Comparison of ENCODE assay signal across 9 cellular contexts in genomic region chr19:8575467-8575997, GRCh38. TPM values are rescaled to one million over a fixed set of nuclear protein-coding genes. Genes with fewer than 3 reads are reported as not detected.
DNase-seq lines count a peak whose midpoint lies in the region; ATAC-seq lines count a peak whose summit lies in the region.
"Had no signal": no experiment of that assay in that cellular context is flagged by ENCODE, and none has a peak within 500 bp of the region (broad histone marks: within the 10 kb centered on the region; RNA-seq: fewer than 3 reads in every experiment).

No MANE protein-coding gene starts in this region.

- no peaks in the 10 kb centered on the region for H3K36me3 ChIP-seq in esophagus (ENCODE audit: control insufficient read depth in 2 of 2, insufficient read depth in 2 of 2, low read length in 1 of 2)

- no peak overlapping the region for H3K27ac ChIP-seq in esophagus (ENCODE audit: low read depth in 2 of 2, low read length in 1 of 2)

- H3K4me3 Mint-ChIP-seq in IgD-negative memory B cell = peak overlapping the region; percentile 88 to 100 (median 96)
- H3K4me3 Mint-ChIP-seq in activated CD4-positive, alpha-beta T cell treated with anti-CD3 and anti-CD28 coated beads for 36 hours = peak overlapping the region; percentile 77
- peak overlapping the region; percentile 96 to 98 for H3K4me3 Mint-ChIP-seq in stimulated activated naive B cell treated with anti-CD40 and anti-IgM and Interleukin-4, amounts not matched to agents 10 μg/mL and 1 μg/mL and 100 μg/mL, for 72 hours

- WGBS in esophagus, 2 donors = 34 to 35% methylated on average over 10 of the region's 10 CpGs

- peak; percentile 64 for DNase-seq in activated CD4-positive, alpha-beta T cell treated with anti-CD3 and anti-CD28 coated beads for 36 hours
- no peak for DNase-seq in stimulated activated naive B cell treated with anti-CD40 and anti-IgM and Interleukin-4, amounts not matched to agents 10 μg/mL and 1 μg/mL and 100 μg/mL, for 72 hours
- DNase-seq in NCI-H526 treated with DMSO at 0.1 percent for 48 hours (lab: John Stamatoyannopoulos, UW) = no peak

- no peaks in the 10 kb centered on the region for H3K27me3 ChIP-seq in esophagus (ENCODE audit: control insufficient read depth in 1 of 2, insufficient read depth in 2 of 2, low read length in 2 of 2)

- H3K4me3 ChIP-seq in esophagus (ENCODE audit: low read depth in 1 of 2, low read length in 2 of 2) = peak overlapping the region; percentile 25 to 48

- peak overlapping the region; percentile 44 to 94 (median 91) for H3K27ac Mint-ChIP-seq in IgD-negative memory B cell
- H3K27ac Mint-ChIP-seq in activated CD4-positive, alpha-beta T cell treated with anti-CD3 and anti-CD28 coated beads for 36 hours = peak overlapping the region; percentile 86
- H3K27ac Mint-ChIP-seq in stimulated activated naive B cell treated with anti-CD40 and anti-IgM and Interleukin-4, amounts not matched to agents 10 μg/mL and 1 μg/mL and 100 μg/mL, for 72 hours = no peak overlapping the region

- peaks cover 0 to 4% (median 0%) of the 10 kb centered on the region in 3 donors for H3K9me3 Mint-ChIP-seq in IgD-negative memory B cell
- H3K9me3 Mint-ChIP-seq in activated CD4-positive, alpha-beta T cell treated with anti-CD3 and anti-CD28 coated beads for 36 hours (ENCODE audit: low read depth) = no peaks in the 10 kb centered on the region
- H3K9me3 Mint-ChIP-seq in stimulated activated naive B cell treated with anti-CD40 and anti-IgM and Interleukin-4, amounts not matched to agents 10 μg/mL and 1 μg/mL and 100 μg/mL, for 72 hours = peaks cover 0 to 4% of the 10 kb centered on the region in 2 donors

- peaks cover 2% of the 10 kb centered on the region for H3K27me3 Mint-ChIP-seq in IgD-negative memory B cell
- peaks cover 2% of the 10 kb centered on the region for H3K27me3 Mint-ChIP-seq in activated CD4-positive, alpha-beta T cell treated with anti-CD3 and anti-CD28 coated beads for 36 hours
- H3K27me3 Mint-ChIP-seq in stimulated activated naive B cell treated with anti-CD40 and anti-IgM and Interleukin-4, amounts not matched to agents 10 μg/mL and 1 μg/mL and 100 μg/mL, for 72 hours = peaks cover 0 to 5% of the 10 kb centered on the region in 2 donors

- POLR2A ChIA-PET in activated CD4-positive, alpha-beta T cell treated with anti-CD3 and anti-CD28 coated beads for 36 hours (lab: Charles Lee) = no interaction called here

- peaks cover 7% of the 10 kb centered on the region for H3K36me3 Mint-ChIP-seq in IgD-negative memory B cell
- no peaks in the 10 kb centered on the region for H3K36me3 Mint-ChIP-seq in activated CD4-positive, alpha-beta T cell treated with anti-CD3 and anti-CD28 coated beads for 36 hours (ENCODE audit: low read depth)
- peaks cover 14 to 16% of the 10 kb centered on the region in 2 donors for H3K36me3 Mint-ChIP-seq in stimulated activated naive B cell treated with anti-CD40 and anti-IgM and Interleukin-4, amounts not matched to agents 10 μg/mL and 1 μg/mL and 100 μg/mL, for 72 hours

- CTCF ChIA-PET in activated CD4-positive, alpha-beta T cell treated with anti-CD3 and anti-CD28 coated beads for 36 hours (lab: Charles Lee) = interaction anchor here (0.7 to 1.5 kb wide), 5 partner anchors 12 to 223 kb away, joined by 3 to 6 read pairs (median 5); no protein-coding TSS in a partner anchor

- peak; percentile 55 for ATAC-seq in activated CD4-positive, alpha-beta T cell treated with anti-CD3 and anti-CD28 coated beads for 36 hours
- ATAC-seq in stimulated activated naive B cell treated with anti-CD40 and anti-IgM and Interleukin-4, amounts not matched to agents 10 μg/mL and 1 μg/mL and 100 μg/mL, for 72 hours (replicated peaks) = no peak
- ATAC-seq in GM19324 (IDR thresholded peaks at IDR 0.05; ENCODE audit: low FRiP score, unreplicated experiment) (no peak), GM18858 (IDR thresholded peaks at IDR 0.05; ENCODE audit: unreplicated experiment) (no peak)

- intact Hi-C loops in activated CD4-positive, alpha-beta T cell treated with anti-CD3 and anti-CD28 coated beads for 36 hours (cut with DNase I, micrococcal nuclease) = loop anchor here in 1 of 2 experiments (5.0 kb wide), 2 partner anchors 58 to 163 kb away; partner anchors contain the start of gene MARCHF2

- H3K4me1 Mint-ChIP-seq in IgD-negative memory B cell = peaks cover 31 to 64% (median 46%) of the 10 kb centered on the region in 3 donors
- H3K4me1 Mint-ChIP-seq in activated CD4-positive, alpha-beta T cell treated with anti-CD3 and anti-CD28 coated beads for 36 hours = peaks cover 72% of the 10 kb centered on the region
- peaks cover 36 to 76% of the 10 kb centered on the region in 2 donors for H3K4me1 Mint-ChIP-seq in stimulated activated naive B cell treated with anti-CD40 and anti-IgM and Interleukin-4, amounts not matched to agents 10 μg/mL and 1 μg/mL and 100 μg/mL, for 72 hours

- no peaks in the 10 kb centered on the region for H3K9me3 ChIP-seq in esophagus (ENCODE audit: control insufficient read depth in 2 of 2, insufficient read depth in 1 of 2, low read depth in 1 of 2, low read length in 1 of 2)

- H3K4me1 ChIP-seq in esophagus (ENCODE audit: control insufficient read depth in 2 of 2, insufficient read depth in 2 of 2, low read length in 1 of 2) = no peaks in the 10 kb centered on the region

RNA-seq across cellular contexts. Expression of gene MYO1F, which starts 1.7 kb away (rescaled TPM):
- 40.9 TPM for polyA plus RNA-seq in IgD-negative memory B cell
- 10 to 100 TPM; 13.7 to 18.3 TPM for total RNA-seq in activated CD4-positive, alpha-beta T cell treated with anti-CD3 and anti-CD28 coated beads for 36 hours
- polyA plus RNA-seq in esophagus = 1 to 10 TPM; 2.5 to 7.9 TPM

RNA-seq across cellular contexts. Expression of gene ADAMTS10, which starts 35.0 kb away (rescaled TPM):
- polyA plus RNA-seq in IgD-negative memory B cell (not detected), esophagus (10 to 100 TPM in 1 of 2 donors, 1 to 10 TPM in 1; 7.3 to 11.7 TPM)
- 1 to 10 TPM; 4.5 to 5.0 TPM for total RNA-seq in activated CD4-positive, alpha-beta T cell treated with anti-CD3 and anti-CD28 coated beads for 36 hours

RNA-seq across cellular contexts. Expression of gene NFILZ, which starts 54.9 kb away (rescaled TPM):
- polyA plus RNA-seq in IgD-negative memory B cell = not detected
- not detected for total RNA-seq in activated CD4-positive, alpha-beta T cell treated with anti-CD3 and anti-CD28 coated beads for 36 hours
- not detected for polyA plus RNA-seq in esophagus
- total RNA-seq: renal cortical epithelial cell had no signal
- polyA plus RNA-seq: adipose tissue had no signal
